Comparison of ENCODE assay signal across 1 cellular context in the genomic region with DNA sequence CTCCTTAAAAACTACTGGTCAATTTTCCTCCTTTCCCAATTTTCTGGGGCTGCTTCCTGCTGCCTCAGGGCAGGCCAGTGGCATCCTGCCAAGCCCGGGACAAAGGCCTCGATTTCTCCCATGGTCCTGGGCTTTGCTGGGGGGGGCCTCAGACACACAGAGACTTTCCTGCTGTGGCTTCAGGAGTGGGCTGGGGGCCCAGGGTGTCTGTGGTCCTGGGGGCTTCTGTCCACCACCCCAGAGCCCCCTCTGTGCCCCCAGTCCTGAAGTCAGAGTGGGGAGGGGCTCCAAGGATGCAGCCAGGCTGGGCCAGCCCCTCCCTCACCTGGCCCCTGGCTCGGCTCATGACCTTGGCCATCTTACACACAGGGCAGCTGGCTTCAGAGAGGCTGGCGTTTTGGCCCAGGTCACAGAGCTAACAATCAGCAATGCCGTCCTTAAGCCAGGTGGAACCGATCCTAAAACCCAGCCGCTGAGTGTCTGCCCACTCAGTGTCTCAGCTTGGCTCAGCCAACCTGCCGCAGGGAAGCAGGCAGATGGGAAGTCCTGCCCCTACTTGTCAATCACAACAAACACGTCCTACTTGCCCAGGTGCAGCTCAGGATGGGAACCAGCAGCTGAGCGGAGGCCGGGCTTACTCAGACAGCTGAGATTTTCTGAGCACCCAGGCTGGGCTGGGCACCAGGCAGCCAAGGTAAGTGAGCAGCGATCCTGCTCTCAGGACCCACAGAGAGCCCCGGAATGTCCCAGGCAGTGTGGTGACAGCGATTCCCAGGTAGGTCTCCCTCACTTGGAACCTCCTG.
TF ChIP-seq lines count a peak whose summit lies in the region.

No MANE protein-coding gene starts in this region.

TF ChIP-seq in HepG2, 621 proteins besides CTCF, POLR2A, EP300 and RAD21:
- TF ChIP-seq, protein P1, sequence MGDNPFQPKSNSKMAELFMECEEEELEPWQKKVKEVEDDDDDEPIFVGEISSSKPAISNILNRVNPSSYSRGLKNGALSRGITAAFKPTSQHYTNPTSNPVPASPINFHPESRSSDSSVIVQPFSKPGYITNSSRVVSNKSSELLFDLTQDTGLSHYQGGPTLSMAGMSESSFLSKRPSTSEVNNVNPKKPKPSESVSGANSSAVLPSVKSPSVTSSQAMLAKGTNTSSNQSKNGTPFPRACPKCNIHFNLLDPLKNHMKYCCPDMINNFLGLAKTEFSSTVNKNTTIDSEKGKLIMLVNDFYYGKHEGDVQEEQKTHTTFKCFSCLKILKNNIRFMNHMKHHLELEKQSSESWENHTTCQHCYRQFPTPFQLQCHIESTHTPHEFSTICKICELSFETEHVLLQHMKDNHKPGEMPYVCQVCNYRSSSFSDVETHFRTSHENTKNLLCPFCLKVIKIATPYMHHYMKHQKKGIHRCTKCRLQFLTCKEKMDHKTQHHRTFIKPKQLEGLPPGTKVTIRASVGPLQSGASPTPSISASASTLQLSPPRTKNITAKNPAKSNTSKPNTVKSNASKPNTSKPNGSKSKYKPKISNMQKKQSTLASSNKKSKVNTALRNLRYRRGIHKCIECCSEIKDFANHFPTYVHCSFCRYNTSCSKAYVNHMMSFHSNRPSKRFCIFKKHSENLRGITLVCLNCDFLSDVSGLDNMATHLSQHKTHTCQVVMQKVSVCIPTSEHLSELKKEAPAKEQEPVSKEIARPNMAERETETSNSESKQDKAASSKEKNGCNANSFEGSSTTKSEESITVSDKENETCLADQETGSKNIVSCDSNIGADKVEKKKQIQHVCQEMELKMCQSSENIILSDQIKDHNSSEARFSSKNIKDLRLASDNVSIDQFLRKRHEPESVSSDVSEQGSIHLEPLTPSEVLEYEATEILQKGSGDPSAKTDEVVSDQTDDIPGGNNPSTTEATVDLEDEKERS (CRISPR knock-in tag; IDR thresholded peaks at IDR 0.05): no peak
- no peak for TF ChIP-seq FOXP1 (IDR thresholded peaks at IDR 0.05)
- no peak for TF ChIP-seq FOXP1 (CRISPR knock-in tag; IDR thresholded peaks at IDR 0.05)
- no peak for TF ChIP-seq PHF21A (CRISPR knock-in tag; IDR thresholded peaks at IDR 0.05)
- TF ChIP-seq, protein P2, sequence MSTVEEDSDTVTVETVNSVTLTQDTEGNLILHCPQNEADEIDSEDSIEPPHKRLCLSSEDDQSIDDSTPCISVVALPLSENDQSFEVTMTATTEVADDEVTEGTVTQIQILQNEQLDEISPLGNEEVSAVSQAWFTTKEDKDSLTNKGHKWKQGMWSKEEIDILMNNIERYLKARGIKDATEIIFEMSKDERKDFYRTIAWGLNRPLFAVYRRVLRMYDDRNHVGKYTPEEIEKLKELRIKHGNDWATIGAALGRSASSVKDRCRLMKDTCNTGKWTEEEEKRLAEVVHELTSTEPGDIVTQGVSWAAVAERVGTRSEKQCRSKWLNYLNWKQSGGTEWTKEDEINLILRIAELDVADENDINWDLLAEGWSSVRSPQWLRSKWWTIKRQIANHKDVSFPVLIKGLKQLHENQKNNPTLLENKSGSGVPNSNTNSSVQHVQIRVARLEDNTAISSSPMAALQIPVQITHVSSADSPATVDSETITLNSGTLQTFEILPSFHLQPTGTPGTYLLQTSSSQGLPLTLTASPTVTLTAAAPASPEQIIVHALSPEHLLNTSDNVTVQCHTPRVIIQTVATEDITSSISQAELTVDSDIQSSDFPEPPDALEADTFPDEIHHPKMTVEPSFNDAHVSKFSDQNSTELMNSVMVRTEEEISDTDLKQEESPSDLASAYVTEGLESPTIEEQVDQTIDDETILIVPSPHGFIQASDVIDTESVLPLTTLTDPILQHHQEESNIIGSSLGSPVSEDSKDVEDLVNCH (CRISPR knock-in tag; IDR thresholded peaks at IDR 0.05): no peak
- TF ChIP-seq FUBP1 (CRISPR knock-in tag; IDR thresholded peaks at IDR 0.05; ENCODE audit: borderline replicate concordance): no peak
- no peak for TF ChIP-seq ZMYM3 (CRISPR knock-in tag; IDR thresholded peaks at IDR 0.05)
- TF ChIP-seq ZNF513 (CRISPR knock-in tag; conservative IDR thresholded peaks at IDR 0.05): no peak
- no peak for TF ChIP-seq NR2C2 (CRISPR knock-in tag; IDR thresholded peaks at IDR 0.05; ENCODE audit: borderline replicate concordance)
- TF ChIP-seq MAF1 (CRISPR knock-in tag; IDR thresholded peaks at IDR 0.05; ENCODE audit: borderline replicate concordance): no peak
- no peak for TF ChIP-seq ETS1 (CRISPR knock-in tag; IDR thresholded peaks at IDR 0.05)
- TF ChIP-seq, protein P3, sequence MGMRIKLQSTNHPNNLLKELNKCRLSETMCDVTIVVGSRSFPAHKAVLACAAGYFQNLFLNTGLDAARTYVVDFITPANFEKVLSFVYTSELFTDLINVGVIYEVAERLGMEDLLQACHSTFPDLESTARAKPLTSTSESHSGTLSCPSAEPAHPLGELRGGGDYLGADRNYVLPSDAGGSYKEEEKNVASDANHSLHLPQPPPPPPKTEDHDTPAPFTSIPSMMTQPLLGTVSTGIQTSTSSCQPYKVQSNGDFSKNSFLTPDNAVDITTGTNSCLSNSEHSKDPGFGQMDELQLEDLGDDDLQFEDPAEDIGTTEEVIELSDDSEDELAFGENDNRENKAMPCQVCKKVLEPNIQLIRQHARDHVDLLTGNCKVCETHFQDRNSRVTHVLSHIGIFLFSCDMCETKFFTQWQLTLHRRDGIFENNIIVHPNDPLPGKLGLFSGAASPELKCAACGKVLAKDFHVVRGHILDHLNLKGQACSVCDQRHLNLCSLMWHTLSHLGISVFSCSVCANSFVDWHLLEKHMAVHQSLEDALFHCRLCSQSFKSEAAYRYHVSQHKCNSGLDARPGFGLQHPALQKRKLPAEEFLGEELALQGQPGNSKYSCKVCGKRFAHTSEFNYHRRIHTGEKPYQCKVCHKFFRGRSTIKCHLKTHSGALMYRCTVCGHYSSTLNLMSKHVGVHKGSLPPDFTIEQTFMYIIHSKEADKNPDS (CRISPR knock-in tag; IDR thresholded peaks at IDR 0.05): no peak
- TF ChIP-seq NFKB2 (CRISPR knock-in tag; IDR thresholded peaks at IDR 0.05; ENCODE audit: borderline replicate concordance): no peak
- no peak for TF ChIP-seq MATR3 (CRISPR knock-in tag; IDR thresholded peaks at IDR 0.05)
- no peak for TF ChIP-seq NRL (CRISPR knock-in tag; IDR thresholded peaks at IDR 0.05; ENCODE audit: borderline replicate concordance)
- TF ChIP-seq NCOA2 (CRISPR knock-in tag; IDR thresholded peaks at IDR 0.05): no peak
